In the genomic region with DNA sequence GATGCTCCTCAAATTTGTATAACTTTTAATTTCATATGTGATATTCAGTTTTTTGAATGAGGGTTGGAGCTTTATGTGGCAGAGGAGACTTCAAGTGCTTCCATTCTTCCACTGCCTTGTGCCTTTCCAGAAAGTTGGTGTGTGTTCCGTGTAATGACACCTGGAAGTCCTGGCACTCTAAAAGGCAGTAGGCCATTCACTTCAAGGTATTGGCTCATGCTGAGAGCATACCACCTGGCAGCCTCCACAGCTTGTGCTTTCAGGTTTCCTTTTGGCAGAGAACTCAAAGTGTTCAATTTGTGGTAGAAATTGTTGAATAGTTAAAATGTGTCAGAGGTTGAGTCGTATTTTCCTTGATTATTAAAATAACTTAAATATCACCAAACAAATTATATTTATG, we compare ENCODE assay signal across 1 cellular context.
TF ChIP-seq lines count a peak whose summit lies in the region.

No MANE protein-coding gene starts in this region.

TF ChIP-seq in WTC11, 78 proteins besides CTCF, POLR2A, EP300 and RAD21 (continued from another document):
- TF ChIP-seq, protein P1, sequence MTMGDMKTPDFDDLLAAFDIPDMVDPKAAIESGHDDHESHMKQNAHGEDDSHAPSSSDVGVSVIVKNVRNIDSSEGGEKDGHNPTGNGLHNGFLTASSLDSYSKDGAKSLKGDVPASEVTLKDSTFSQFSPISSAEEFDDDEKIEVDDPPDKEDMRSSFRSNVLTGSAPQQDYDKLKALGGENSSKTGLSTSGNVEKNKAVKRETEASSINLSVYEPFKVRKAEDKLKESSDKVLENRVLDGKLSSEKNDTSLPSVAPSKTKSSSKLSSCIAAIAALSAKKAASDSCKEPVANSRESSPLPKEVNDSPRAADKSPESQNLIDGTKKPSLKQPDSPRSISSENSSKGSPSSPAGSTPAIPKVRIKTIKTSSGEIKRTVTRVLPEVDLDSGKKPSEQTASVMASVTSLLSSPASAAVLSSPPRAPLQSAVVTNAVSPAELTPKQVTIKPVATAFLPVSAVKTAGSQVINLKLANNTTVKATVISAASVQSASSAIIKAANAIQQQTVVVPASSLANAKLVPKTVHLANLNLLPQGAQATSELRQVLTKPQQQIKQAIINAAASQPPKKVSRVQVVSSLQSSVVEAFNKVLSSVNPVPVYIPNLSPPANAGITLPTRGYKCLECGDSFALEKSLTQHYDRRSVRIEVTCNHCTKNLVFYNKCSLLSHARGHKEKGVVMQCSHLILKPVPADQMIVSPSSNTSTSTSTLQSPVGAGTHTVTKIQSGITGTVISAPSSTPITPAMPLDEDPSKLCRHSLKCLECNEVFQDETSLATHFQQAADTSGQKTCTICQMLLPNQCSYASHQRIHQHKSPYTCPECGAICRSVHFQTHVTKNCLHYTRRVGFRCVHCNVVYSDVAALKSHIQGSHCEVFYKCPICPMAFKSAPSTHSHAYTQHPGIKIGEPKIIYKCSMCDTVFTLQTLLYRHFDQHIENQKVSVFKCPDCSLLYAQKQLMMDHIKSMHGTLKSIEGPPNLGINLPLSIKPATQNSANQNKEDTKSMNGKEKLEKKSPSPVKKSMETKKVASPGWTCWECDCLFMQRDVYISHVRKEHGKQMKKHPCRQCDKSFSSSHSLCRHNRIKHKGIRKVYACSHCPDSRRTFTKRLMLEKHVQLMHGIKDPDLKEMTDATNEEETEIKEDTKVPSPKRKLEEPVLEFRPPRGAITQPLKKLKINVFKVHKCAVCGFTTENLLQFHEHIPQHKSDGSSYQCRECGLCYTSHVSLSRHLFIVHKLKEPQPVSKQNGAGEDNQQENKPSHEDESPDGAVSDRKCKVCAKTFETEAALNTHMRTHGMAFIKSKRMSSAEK (CRISPR knock-in tag; IDR thresholded peaks at IDR 0.05; ENCODE audit: borderline replicate concordance), result no peak
- TF ChIP-seq RORB (CRISPR knock-in tag; IDR thresholded peaks at IDR 0.05) (no peak), ZNF423 (CRISPR knock-in tag; IDR thresholded peaks at IDR 0.05) (no peak), SMAD3 (CRISPR knock-in tag; IDR thresholded peaks at IDR 0.05; ENCODE audit: borderline replicate concordance) (no peak), ZNF263 (CRISPR knock-in tag; IDR thresholded peaks at IDR 0.05; ENCODE audit: low read depth) (no peak)
- TF ChIP-seq, protein P2, sequence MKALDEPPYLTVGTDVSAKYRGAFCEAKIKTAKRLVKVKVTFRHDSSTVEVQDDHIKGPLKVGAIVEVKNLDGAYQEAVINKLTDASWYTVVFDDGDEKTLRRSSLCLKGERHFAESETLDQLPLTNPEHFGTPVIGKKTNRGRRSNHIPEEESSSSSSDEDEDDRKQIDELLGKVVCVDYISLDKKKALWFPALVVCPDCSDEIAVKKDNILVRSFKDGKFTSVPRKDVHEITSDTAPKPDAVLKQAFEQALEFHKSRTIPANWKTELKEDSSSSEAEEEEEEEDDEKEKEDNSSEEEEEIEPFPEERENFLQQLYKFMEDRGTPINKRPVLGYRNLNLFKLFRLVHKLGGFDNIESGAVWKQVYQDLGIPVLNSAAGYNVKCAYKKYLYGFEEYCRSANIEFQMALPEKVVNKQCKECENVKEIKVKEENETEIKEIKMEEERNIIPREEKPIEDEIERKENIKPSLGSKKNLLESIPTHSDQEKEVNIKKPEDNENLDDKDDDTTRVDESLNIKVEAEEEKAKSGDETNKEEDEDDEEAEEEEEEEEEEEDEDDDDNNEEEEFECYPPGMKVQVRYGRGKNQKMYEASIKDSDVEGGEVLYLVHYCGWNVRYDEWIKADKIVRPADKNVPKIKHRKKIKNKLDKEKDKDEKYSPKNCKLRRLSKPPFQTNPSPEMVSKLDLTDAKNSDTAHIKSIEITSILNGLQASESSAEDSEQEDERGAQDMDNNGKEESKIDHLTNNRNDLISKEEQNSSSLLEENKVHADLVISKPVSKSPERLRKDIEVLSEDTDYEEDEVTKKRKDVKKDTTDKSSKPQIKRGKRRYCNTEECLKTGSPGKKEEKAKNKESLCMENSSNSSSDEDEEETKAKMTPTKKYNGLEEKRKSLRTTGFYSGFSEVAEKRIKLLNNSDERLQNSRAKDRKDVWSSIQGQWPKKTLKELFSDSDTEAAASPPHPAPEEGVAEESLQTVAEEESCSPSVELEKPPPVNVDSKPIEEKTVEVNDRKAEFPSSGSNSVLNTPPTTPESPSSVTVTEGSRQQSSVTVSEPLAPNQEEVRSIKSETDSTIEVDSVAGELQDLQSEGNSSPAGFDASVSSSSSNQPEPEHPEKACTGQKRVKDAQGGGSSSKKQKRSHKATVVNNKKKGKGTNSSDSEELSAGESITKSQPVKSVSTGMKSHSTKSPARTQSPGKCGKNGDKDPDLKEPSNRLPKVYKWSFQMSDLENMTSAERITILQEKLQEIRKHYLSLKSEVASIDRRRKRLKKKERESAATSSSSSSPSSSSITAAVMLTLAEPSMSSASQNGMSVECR (CRISPR knock-in tag; IDR thresholded peaks at IDR 0.05; ENCODE audit: borderline replicate concordance), result no peak
- TF ChIP-seq, protein P3, sequence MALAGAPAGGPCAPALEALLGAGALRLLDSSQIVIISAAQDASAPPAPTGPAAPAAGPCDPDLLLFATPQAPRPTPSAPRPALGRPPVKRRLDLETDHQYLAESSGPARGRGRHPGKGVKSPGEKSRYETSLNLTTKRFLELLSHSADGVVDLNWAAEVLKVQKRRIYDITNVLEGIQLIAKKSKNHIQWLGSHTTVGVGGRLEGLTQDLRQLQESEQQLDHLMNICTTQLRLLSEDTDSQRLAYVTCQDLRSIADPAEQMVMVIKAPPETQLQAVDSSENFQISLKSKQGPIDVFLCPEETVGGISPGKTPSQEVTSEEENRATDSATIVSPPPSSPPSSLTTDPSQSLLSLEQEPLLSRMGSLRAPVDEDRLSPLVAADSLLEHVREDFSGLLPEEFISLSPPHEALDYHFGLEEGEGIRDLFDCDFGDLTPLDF (CRISPR knock-in tag; IDR thresholded peaks at IDR 0.05), result no peak
